In the genomic region with DNA sequence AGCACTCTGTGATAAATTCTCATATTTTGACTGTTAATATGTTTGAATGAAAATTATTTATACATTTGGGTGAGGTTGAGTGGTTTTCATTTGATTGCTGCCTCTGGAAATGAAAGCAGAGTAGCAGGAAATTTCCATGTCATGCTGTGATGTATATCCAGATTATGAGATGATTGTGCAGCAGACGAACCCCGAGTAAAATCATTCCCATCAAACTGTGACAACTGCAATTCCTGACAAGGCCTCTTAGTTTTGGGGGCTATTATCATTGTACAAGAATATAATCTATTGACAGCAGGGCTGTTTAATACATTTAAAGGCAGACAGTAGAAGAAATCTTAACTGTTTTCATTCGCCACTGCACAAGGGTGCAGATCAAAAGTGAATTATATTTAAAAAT, we compare ENCODE assay signal across 1 cellular context.
TF ChIP-seq lines count a peak whose summit lies in the region.

No MANE protein-coding gene starts in this region.

TF ChIP-seq in SK-N-SH, 30 proteins besides CTCF, POLR2A, EP300 and RAD21 (continued from another document):
- TF ChIP-seq PBX3 (IDR thresholded peaks at IDR 0.05) (no peak), NFIC (IDR thresholded peaks at IDR 0.05; ENCODE audit: borderline replicate concordance) (no peak), SIN3A (IDR thresholded peaks at IDR 0.05; ENCODE audit: borderline replicate concordance, low read depth, low read length) (no peak), ZBTB33 (IDR thresholded peaks at IDR 0.05; ENCODE audit: borderline replicate concordance, low read depth) (no peak), TAF1 (IDR thresholded peaks at IDR 0.05; ENCODE audit: borderline replicate concordance, low read depth, low read length) (no peak), MEF2A (IDR thresholded peaks at IDR 0.05; ENCODE audit: borderline replicate concordance, low read depth) (no peak)
TF ChIP-seq in SK-N-SH: peak in this region for 0.
